In genomic region chr5:74685979-74686631, GRCh38 we compare ENCODE assay signal across 8 cellular contexts. TPM values are rescaled to one million over a fixed set of nuclear protein-coding genes. Genes with fewer than 3 reads are reported as not detected.
A peak's percentile ranks its signal among the peaks of the same experiment; 100 is the strongest.
DNase-seq lines count a peak whose midpoint lies in the region; ATAC-seq and TF ChIP-seq lines count a peak whose summit lies in the region.

No MANE protein-coding gene starts in this region.

- H3K4me1 ChIP-seq in mesodermal cell (ENCODE audit: control insufficient read depth, insufficient read depth, low read length, poor library complexity, severe bottlenecking) (peaks cover 14% of the 10 kb centered on the region), aorta (ENCODE audit: control insufficient read depth in 1 of 2, insufficient read depth in 2 of 2, low read length in 2 of 2) (peaks cover 0 to 4% of the 10 kb centered on the region in 2 donors)

- H3K9me3 ChIP-seq in mesodermal cell (ENCODE audit: control insufficient read depth, low read length) (no peaks in the 10 kb centered on the region), aorta (ENCODE audit: control insufficient read depth, low read length) (no peaks in the 10 kb centered on the region)

- H3K4me3 ChIP-seq in LNCaP clone FGC (ENCODE audit: low read depth, low read length) (peak overlapping the region; percentile 89), coronary artery (peak overlapping the region; percentile 94), mesodermal cell (ENCODE audit: extremely low read depth, insufficient read depth, low read length, poor library complexity, severe bottlenecking) (peak overlapping the region; percentile 84), aorta (ENCODE audit: low read length in 2 of 2) (peak overlapping the region; percentile 53 to 78)

- no peaks in the 10 kb centered on the region for H3K27me3 ChIP-seq in aorta (ENCODE audit: control insufficient read depth in 1 of 2, insufficient read depth in 2 of 2, low read length in 1 of 2)

- ATAC-seq in GM21717 (IDR thresholded peaks at IDR 0.05; ENCODE audit: unreplicated experiment) (peak; percentile 58), aorta (ENCODE audit: low FRiP score) (no peak)

- DNase-seq in ELF-1 (ENCODE audit: low read depth, low spot score) (peak; percentile 23), LNCaP clone FGC (ENCODE audit: low read depth) (no peak), coronary artery (ENCODE audit: low spot score) (no peak), aorta (peak in 1 of 2 donors; percentile 50), erythroblast (lab: John Stamatoyannopoulos, UW) (no peak), NCI-H748 (lab: John Stamatoyannopoulos, UW; ENCODE audit: unreplicated experiment) (no peak)

- 70 to 72% methylated on average over 9 of the region's 10 CpGs for WGBS in mesodermal cell (ENCODE audit: insufficient coverage in 2 of 2), 2 experiments
- WGBS in aorta, 2 donors: 27 to 34% methylated on average over 10 of the region's 10 CpGs

- H3K27ac ChIP-seq in coronary artery (peak overlapping the region; percentile 73 to 93), mesodermal cell (ENCODE audit: low read depth, low read length, severe bottlenecking) (no peak overlapping the region), aorta (ENCODE audit: low read depth in 1 of 2, low read length in 2 of 2) (peak overlapping the region in 1 of 2 donors; percentile 50)

- intact Hi-C loops in aorta (cut with DNase I): loop anchor here in 1 of 2 donors (2.0 kb wide), 1 partner anchor 81 kb away; the partner anchor contains the start of genes GFM2 and NSA2

- no peak for TF ChIP-seq CTCF in LNCaP clone FGC (IDR thresholded peaks at IDR 0.05; ENCODE audit: control insufficient read depth, extremely low read depth, insufficient read depth)
- no peak for TF ChIP-seq CTCF in coronary artery (IDR thresholded peaks at IDR 0.05)

- no peak for TF ChIP-seq POLR2A in erythroblast (IDR thresholded peaks at IDR 0.05; ENCODE audit: low read length)

- peaks cover 23% of the 10 kb centered on the region for H3K36me3 ChIP-seq in mesodermal cell (ENCODE audit: control insufficient read depth, insufficient read depth, low read length)
- H3K36me3 ChIP-seq in aorta (ENCODE audit: control insufficient read depth in 1 of 2, insufficient read depth in 2 of 2, low read length in 1 of 2): peaks cover 1 to 3% of the 10 kb centered on the region in 2 donors

RNA-seq across cellular contexts. Expression of gene HEXB, which starts 1.1 kb away (rescaled TPM):
- 106 TPM for polyA plus RNA-seq in mesodermal cell (2013, experiment 1 of 2)
- 108 TPM for polyA plus RNA-seq in mesodermal cell (2013, experiment 2 of 2)
- 100 to 1,000 TPM; 122 to 172 TPM for total RNA-seq in aorta
- 100 to 1,000 TPM; 112 to 151 TPM for polyA plus RNA-seq in aorta

RNA-seq across cellular contexts. Expression of gene ENC1, which starts 45.6 kb away (rescaled TPM):
- 138 TPM for polyA plus RNA-seq in mesodermal cell (2013, experiment 1 of 2)
- polyA plus RNA-seq in mesodermal cell (2013, experiment 2 of 2): 107 TPM
- total RNA-seq in aorta: 10 to 100 TPM in 1 of 2 donors, 1 to 10 TPM in 1; 4.8 to 10.6 TPM
- polyA plus RNA-seq in aorta: 1 to 10 TPM; 2.1 to 2.8 TPM
